8 cellular contexts compared by ENCODE assay signal in genomic region chr21:39349211-39350093, GRCh38. TPM values are rescaled to one million over a fixed set of nuclear protein-coding genes. Genes with fewer than 3 reads are reported as not detected.
DNase-seq lines count a peak whose midpoint lies in the region; ATAC-seq and TF ChIP-seq lines count a peak whose summit lies in the region.

No MANE protein-coding gene starts in this region.

- H3K27me3 ChIP-seq in OCI-LY3 (ENCODE audit: low read depth, low read length) = no peaks in the 10 kb centered on the region

- peak overlapping the region; percentile 92 for H3K4me3 ChIP-seq in OCI-LY3 (ENCODE audit: low read length)
- H3K4me3 ChIP-seq in mucosa of descending colon = peak overlapping the region; percentile 45

- DNase-seq in DMS 273 (lab: John Stamatoyannopoulos, UW; ENCODE audit: unreplicated experiment) (peak; percentile 99), HuH-7.5 (ENCODE audit: low spot score) (peak; percentile 88), activated T-cell treated with anti-CD3 and anti-CD28 coated beads for 24 hours (ENCODE audit: low read depth) (peak; percentile 97), epithelial cell of prostate (ENCODE audit: low read depth, low spot score) (peak; percentile 84), mucosa of descending colon (peak; percentile 98 to 99 (median 99))
- peak; percentile 91 to 93 for DNase-seq in stimulated activated CD8-positive, alpha-beta memory T cell treated with anti-CD3 and anti-CD28 coated beads, Interleukin-4, amount 100 ng/mL, for 1 hour (ENCODE audit: low read depth in 2 of 2, low spot score in 1 of 2)

- peak; percentile 83 for ATAC-seq in GM21528 (IDR thresholded peaks at IDR 0.05; ENCODE audit: low FRiP score, unreplicated experiment)
- peak; percentile 94 for ATAC-seq in mucosa of descending colon

- peaks cover 22% of the 10 kb centered on the region for H4K20me1 ChIP-seq in OCI-LY3 (ENCODE audit: insufficient read depth, low read length)

- H3K9me3 ChIP-seq in OCI-LY3 (ENCODE audit: insufficient read depth, low read length) (no peaks in the 10 kb centered on the region), mucosa of descending colon (no peaks in the 10 kb centered on the region)

- H3K27ac ChIP-seq in OCI-LY3 (ENCODE audit: low read length) (peak overlapping the region; percentile 83), epithelial cell of prostate (peak overlapping the region; percentile 97)

- peaks cover 21% of the 10 kb centered on the region for H3K4me1 ChIP-seq in OCI-LY3 (ENCODE audit: low read length)
- H3K4me1 ChIP-seq in mucosa of descending colon (ENCODE audit: low read depth) = peaks cover 23% of the 10 kb centered on the region

- peaks cover 32% of the 10 kb centered on the region for H3K36me3 ChIP-seq in OCI-LY3 (replicated peaks; ENCODE audit: low read depth, low read length)
- no peaks in the 10 kb centered on the region for H3K36me3 ChIP-seq in mucosa of descending colon (ENCODE audit: low read depth)

- peaks cover 42% of the 10 kb centered on the region for H3K79me2 ChIP-seq in OCI-LY3 (ENCODE audit: low read length)

- peak overlapping the region; percentile 93 for H3K4me2 ChIP-seq in OCI-LY3 (ENCODE audit: low read length)

- intact Hi-C loops in mucosa of descending colon (cut with DNase I, micrococcal nuclease) = no loop called here

- no peak for TF ChIP-seq CTCF in OCI-LY3 (IDR thresholded peaks at IDR 0.05; ENCODE audit: low read depth, low read length)
- TF ChIP-seq CTCF in mucosa of descending colon (IDR thresholded peaks at IDR 0.05) = no peak

- peak overlapping the region; percentile 83 for H3K9ac ChIP-seq in OCI-LY3 (ENCODE audit: low read length)

- H2AFZ ChIP-seq in OCI-LY3 (ENCODE audit: low read depth, low read length) = peak overlapping the region; percentile 95; the same call in 1 of the 2 replicates

RNA-seq across cellular contexts. Expression of gene HMGN1, which starts 0.6 kb away (rescaled TPM):
- total RNA-seq in mucosa of descending colon = 100 to 1,000 TPM; 104 to 218 (median 174) TPM

RNA-seq across cellular contexts. Expression of gene BRWD1, which starts 36.0 kb away (rescaled TPM):
- total RNA-seq in mucosa of descending colon = 10 to 100 TPM; 40.6 to 58.6 (median 52.5) TPM

Comparison
In these comparisons a context has a peak if more than half of its experiments do, and no peak if none do; other contexts are left out.
1. Peak in every context shown above with its lines: DNase-seq, ATAC-seq, H3K4me3 ChIP-seq and H3K27ac ChIP-seq.